Comparison of ENCODE assay signal across 22 cellular contexts in genomic region chr2:70041666-70042065, GRCh38. TPM values are rescaled to one million over a fixed set of nuclear protein-coding genes. Genes with fewer than 3 reads are reported as not detected.
DNase-seq lines count a peak whose midpoint lies in the region; ATAC-seq and TF ChIP-seq lines count a peak whose summit lies in the region.
"Had no signal": no experiment of that assay in that cellular context is flagged by ENCODE, and none has a peak within 500 bp of the region (broad histone marks: within the 10 kb centered on the region; RNA-seq: fewer than 3 reads in every experiment).

No MANE protein-coding gene starts in this region.

- ATAC-seq in activated CD8-positive, alpha-beta memory T cell treated with anti-CD3 and anti-CD28 coated beads, Interleukin-2, amount 10 ng/mL, durations not matched to agents 7 days and 5 days, result no peak
- ATAC-seq in GM19324 (IDR thresholded peaks at IDR 0.05; ENCODE audit: low FRiP score, unreplicated experiment) (no peak), HG02852 (IDR thresholded peaks at IDR 0.05; ENCODE audit: unreplicated experiment) (no peak)
- ATAC-seq: activated naive CD4-positive, alpha-beta T cell treated with anti-CD3 and anti-CD28 coated beads, Interleukin-2, amount 50 U/mL, for 72 hours had no signal

- H3K36me3 Mint-ChIP-seq in activated CD8-positive, alpha-beta memory T cell treated with anti-CD3 and anti-CD28 coated beads, Interleukin-2, amount 10 ng/mL, durations not matched to agents 7 days and 5 days, result peaks cover 35% of the 10 kb centered on the region

- CTCF ChIA-PET in activated CD8-positive, alpha-beta memory T cell treated with anti-CD3 and anti-CD28 coated beads, Interleukin-2, amount 10 ng/mL, durations not matched to agents 7 days and 5 days (lab: Charles Lee), result interaction anchor here (1.2 to 3.3 kb wide), 4 partner anchors 27 to 127 kb away, joined by 3 to 18 read pairs (median 6); partner anchors contain the start of gene MXD1

- no peaks in the 10 kb centered on the region for H3K9me3 ChIP-seq in SK-N-MC (ENCODE audit: low read depth, low read length)
- H3K9me3 ChIP-seq: Caco-2, upper lobe of left lung had no signal

- DNase-seq in activated CD8-positive, alpha-beta memory T cell treated with anti-CD3 and anti-CD28 coated beads, Interleukin-2, amount 10 ng/mL, durations not matched to agents 7 days and 5 days, result no peak
- DNase-seq in activated CD8-positive, alpha-beta memory T cell treated with anti-CD3 and anti-CD28 coated beads for 24 hours, result no peak
- DNase-seq in SK-N-MC (ENCODE audit: low read depth, low spot score), result no peak
- DNase-seq in fibroblast of the aortic adventitia (ENCODE audit: low read depth), result peak; percentile 4
- no peak for DNase-seq in LoVo (ENCODE audit: low spot score)
- DNase-seq in KG1 (lab: John Stamatoyannopoulos, UW), result no peak
- DNase-seq: islet precursor cell, Karpas-422, NCI-H1417, NCI-H524 treated with DMSO at 0.1 percent for 48 hours, retina, SW 1271, upper lobe of left lung had no signal

- TF ChIP-seq CTCF in fibroblast of the aortic adventitia (IDR thresholded peaks at IDR 0.05; ENCODE audit: insufficient read depth, low read length), result no peak

- H3K27ac Mint-ChIP-seq in activated CD8-positive, alpha-beta memory T cell treated with anti-CD3 and anti-CD28 coated beads, Interleukin-2, amount 10 ng/mL, durations not matched to agents 7 days and 5 days, result peak overlapping the region; percentile 3
- H3K27ac Mint-ChIP-seq: B cell had no signal

- H3K4me3 Mint-ChIP-seq in activated CD8-positive, alpha-beta memory T cell treated with anti-CD3 and anti-CD28 coated beads, Interleukin-2, amount 10 ng/mL, durations not matched to agents 7 days and 5 days, result no peak overlapping the region
- H3K4me3 Mint-ChIP-seq: B cell had no signal

- H3K4me3 ChIP-seq in SK-N-MC, result no peak overlapping the region
- no peak overlapping the region for H3K4me3 ChIP-seq in fibroblast of the aortic adventitia (ENCODE audit: low read depth, low read length)
- H3K4me3 ChIP-seq: coronary artery, lung, upper lobe of left lung had no signal

- H3K27ac ChIP-seq in SK-N-MC, result peak overlapping the region; percentile 37; the same call in 1 of the 2 replicates
- H3K27ac ChIP-seq: 22Rv1, coronary artery, RWPE1 had no signal

- peaks cover 69% of the 10 kb centered on the region for H3K4me1 Mint-ChIP-seq in activated CD8-positive, alpha-beta memory T cell treated with anti-CD3 and anti-CD28 coated beads, Interleukin-2, amount 10 ng/mL, durations not matched to agents 7 days and 5 days
- H3K4me1 Mint-ChIP-seq: B cell had no signal

- peaks cover 11% of the 10 kb centered on the region for H3K36me3 ChIP-seq in SK-N-MC (ENCODE audit: insufficient read depth, low read length)

- no peaks in the 10 kb centered on the region for H3K27me3 Mint-ChIP-seq in activated CD8-positive, alpha-beta memory T cell treated with anti-CD3 and anti-CD28 coated beads, Interleukin-2, amount 10 ng/mL, durations not matched to agents 7 days and 5 days
- H3K27me3 Mint-ChIP-seq: B cell had no signal

- H3K9me3 Mint-ChIP-seq in activated CD8-positive, alpha-beta memory T cell treated with anti-CD3 and anti-CD28 coated beads, Interleukin-2, amount 10 ng/mL, durations not matched to agents 7 days and 5 days (ENCODE audit: low read depth), result no peaks in the 10 kb centered on the region
- H3K9me3 Mint-ChIP-seq: activated naive CD4-positive, alpha-beta T cell treated with anti-CD3 and anti-CD28 coated beads, Interleukin-2, amount 50 U/mL, for 72 hours had no signal

- H3K9ac ChIP-seq in SK-N-MC (ENCODE audit: insufficient read length), result no peak overlapping the region

RNA-seq across cellular contexts. Expression of gene PCBP1, which starts 45.6 kb away (rescaled TPM):
- 100 to 1,000 TPM; 429 to 464 TPM for total RNA-seq in activated CD8-positive, alpha-beta memory T cell treated with anti-CD3 and anti-CD28 coated beads, Interleukin-2, amount 10 ng/mL, durations not matched to agents 7 days and 5 days
- 13.0 and 68.5 TPM in 2 replicates for total RNA-seq in fibroblast of the aortic adventitia (ENCODE audit: low replicate concordance)
